Comparison of ENCODE assay signal across 32 cellular contexts in the genomic region with DNA sequence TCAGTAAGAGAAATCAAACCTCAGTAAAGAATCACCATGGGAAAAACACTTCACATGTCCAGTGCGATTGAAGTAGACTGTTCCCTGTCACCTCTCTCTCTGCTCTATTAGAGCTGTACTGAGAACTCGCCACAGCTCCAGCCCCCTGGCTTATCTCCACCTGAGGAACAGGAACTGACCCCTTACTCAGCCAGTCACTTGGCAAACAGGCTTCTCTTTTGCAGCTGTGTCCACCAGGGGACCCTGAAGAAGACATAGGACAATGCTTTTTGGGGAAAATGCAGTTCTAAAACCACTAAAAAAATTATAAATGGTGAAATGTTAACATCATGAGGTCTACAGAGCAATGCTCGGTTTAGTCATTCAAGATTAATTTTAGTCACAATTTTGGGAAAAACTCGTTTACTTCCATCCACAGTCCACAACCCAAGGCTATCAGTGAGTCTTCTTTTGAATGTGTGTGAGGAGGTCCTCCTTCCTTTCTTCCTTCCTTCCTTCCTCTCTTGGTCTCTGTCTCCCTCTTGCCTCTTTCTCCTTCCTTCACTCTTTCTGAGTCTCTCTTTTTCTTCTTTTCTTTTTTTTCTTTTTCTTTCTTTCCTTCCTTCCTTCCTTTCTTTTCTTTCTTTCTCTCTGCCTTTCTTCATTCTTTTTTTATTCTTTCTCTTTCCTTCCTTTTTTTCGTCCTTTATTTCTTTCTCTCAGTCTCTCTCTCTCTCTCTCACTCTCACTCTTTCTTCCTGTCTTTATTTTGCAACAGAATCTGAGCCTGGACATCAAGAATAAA.
"Had no signal": no experiment of that assay in that cellular context is flagged by ENCODE, and none has a peak within 500 bp of the region (broad histone marks: within the 10 kb centered on the region; RNA-seq: fewer than 3 reads in every experiment).

No MANE protein-coding gene starts in this region.

- H3K4me3 ChIP-seq: esophagus squamous epithelium, heart right ventricle, left lung, lung, ovary, prostate gland, upper lobe of left lung had no signal

- DNase-seq: activated CD4-positive, alpha-beta memory T cell treated with anti-CD3 and anti-CD28 coated beads for 36 hours; activated CD4-positive, alpha-beta T cell treated with anti-CD3 and anti-CD28 coated beads, Interleukin-2, amount 10 ng/mL, durations not matched to agents 24 days and 14 days; activated CD4-positive, CD25-positive, alpha-beta regulatory T cell treated with anti-CD3 and anti-CD28 coated beads, Interleukin-2, amount 50 U/mL, for 72 hours; activated naive CD4-positive, alpha-beta T cell; activated T-cell treated with anti-CD3 and anti-CD28 coated beads, Interleukin-2, amount 50 U/mL, for 48 hours; dermis blood vessel endothelial cell; effector CD4-positive, alpha-beta T cell; esophagus squamous epithelium; foreskin melanocyte; heart right ventricle; left lung; nephron progenitor cell; ovary; retina; small intestine; stimulated activated CD4-positive, alpha-beta T cell treated with anti-CD3 and anti-CD28 coated beads, Interleukin-4, amount 100 ng/mL, for 4 hours; stimulated activated CD8-positive, alpha-beta memory T cell treated with anti-CD3 and anti-CD28 coated beads, Interleukin-4, amount 100 ng/mL, for 48 hours; stimulated activated naive CD8-positive, alpha-beta T cell treated with anti-CD3 and anti-CD28 coated beads, Interleukin-15, amount 100 ng/mL, for 72 hours; substantia nigra; T-helper 9 cell; upper lobe of left lung had no signal

- H3K4me1 ChIP-seq: esophagus squamous epithelium, left lung, prostate gland, upper lobe of left lung had no signal

- H3K4me3 Mint-ChIP-seq: activated CD4-positive, alpha-beta memory T cell treated with anti-CD3 and anti-CD28 coated beads for 36 hours; activated CD4-positive, alpha-beta T cell treated with anti-CD3 and anti-CD28 coated beads, Interleukin-2, amount 10 ng/mL, durations not matched to agents 24 days and 14 days; nephron progenitor cell; stimulated activated memory B cell treated with anti-CD40 and anti-IgM and Interleukin-4, amounts not matched to agents 10 μg/mL and 1 μg/mL and 100 μg/mL, for 72 hours; stimulated activated naive CD8-positive, alpha-beta T cell treated with anti-CD3 and anti-CD28 coated beads, Interleukin-15, amount 100 ng/mL, for 72 hours; T-helper 1 cell treated with Interleukin-12 subunit alpha and Interleukin-12 subunit beta and Interleukin-4 antibody, amounts not matched to agents 30 μg/mL and 1 μg/mL, for 36 hours had no signal

- H3K9me3 ChIP-seq: esophagus squamous epithelium, left lung, ovary, prostate gland, upper lobe of left lung had no signal

- H3K36me3 Mint-ChIP-seq: activated CD4-positive, alpha-beta memory T cell treated with anti-CD3 and anti-CD28 coated beads for 36 hours; activated naive CD4-positive, alpha-beta T cell treated with anti-CD3 and anti-CD28 coated beads, Interleukin-2, amount 50 U/mL, for 72 hours; stimulated activated memory B cell treated with anti-CD40 and anti-IgM and Interleukin-4, amounts not matched to agents 10 μg/mL and 1 μg/mL and 100 μg/mL, for 72 hours had no signal

- H3K36me3 ChIP-seq: esophagus squamous epithelium, heart right ventricle, left lung, ovary, prostate gland, upper lobe of left lung had no signal

- H3K9me3 Mint-ChIP-seq: activated CD4-positive, alpha-beta memory T cell treated with anti-CD3 and anti-CD28 coated beads for 36 hours; activated CD4-positive, alpha-beta T cell treated with anti-CD3 and anti-CD28 coated beads, Interleukin-2, amount 10 ng/mL, durations not matched to agents 24 days and 14 days; activated T-helper 2 cell treated with anti-CD3 and anti-CD28 coated beads, Interferon-gamma antibody, Interleukin-2, Interleukin-4, amounts not matched to agents 10 μg/mL and 5 μg/mL and 100 μg/mL, durations not matched to agents 14 hours and 24 hours and 36 hours; nephron progenitor cell; stimulated activated naive CD8-positive, alpha-beta T cell treated with anti-CD3 and anti-CD28 coated beads, Interleukin-15, amount 100 ng/mL, for 72 hours had no signal

- ATAC-seq: activated naive CD4-positive, alpha-beta T cell treated with anti-CD3 and anti-CD28 coated beads, Interleukin-2, amount 50 U/mL, for 72 hours; heart right ventricle; left lung; sciatic nerve; stimulated activated memory B cell treated with anti-CD40 and anti-IgM and Interleukin-4, amounts not matched to agents 10 μg/mL and 1 μg/mL and 100 μg/mL, for 72 hours; stimulated activated naive CD8-positive, alpha-beta T cell treated with anti-CD3 and anti-CD28 coated beads, Interleukin-15, amount 100 ng/mL, for 72 hours had no signal

- H3K27me3 Mint-ChIP-seq: stimulated activated memory B cell treated with anti-CD40 and anti-IgM and Interleukin-4, amounts not matched to agents 10 μg/mL and 1 μg/mL and 100 μg/mL, for 72 hours had no signal

- H3K27ac Mint-ChIP-seq: activated CD4-positive, alpha-beta memory T cell treated with anti-CD3 and anti-CD28 coated beads for 36 hours; activated CD4-positive, alpha-beta T cell treated with anti-CD3 and anti-CD28 coated beads, Interleukin-2, amount 10 ng/mL, durations not matched to agents 24 days and 14 days; activated naive CD4-positive, alpha-beta T cell treated with anti-CD3 and anti-CD28 coated beads, Interleukin-2, amount 50 U/mL, for 72 hours; activated T-helper 2 cell treated with anti-CD3 and anti-CD28 coated beads, Interferon-gamma antibody, Interleukin-2, Interleukin-4, amounts not matched to agents 10 μg/mL and 5 μg/mL and 100 μg/mL, durations not matched to agents 14 hours and 24 hours and 36 hours; nephron progenitor cell; stimulated activated memory B cell treated with anti-CD40 and anti-IgM and Interleukin-4, amounts not matched to agents 10 μg/mL and 1 μg/mL and 100 μg/mL, for 72 hours; stimulated activated naive CD8-positive, alpha-beta T cell treated with anti-CD3 and anti-CD28 coated beads, Interleukin-15, amount 100 ng/mL, for 72 hours; T-helper 1 cell treated with Interleukin-12 subunit alpha and Interleukin-12 subunit beta and Interleukin-4 antibody, amounts not matched to agents 30 μg/mL and 1 μg/mL, for 36 hours had no signal

- H3K4me1 Mint-ChIP-seq: activated CD4-positive, alpha-beta T cell treated with anti-CD3 and anti-CD28 coated beads, Interleukin-2, amount 10 ng/mL, durations not matched to agents 24 days and 14 days; nephron progenitor cell; stimulated activated memory B cell treated with anti-CD40 and anti-IgM and Interleukin-4, amounts not matched to agents 10 μg/mL and 1 μg/mL and 100 μg/mL, for 72 hours; stimulated activated naive CD8-positive, alpha-beta T cell treated with anti-CD3 and anti-CD28 coated beads, Interleukin-15, amount 100 ng/mL, for 72 hours had no signal

- H3K27me3 ChIP-seq: left lung, ovary, upper lobe of left lung had no signal

- H3K27ac ChIP-seq: epithelial cell of prostate, esophagus squamous epithelium, heart right ventricle, left lung, ovary, prostate gland, upper lobe of left lung had no signal

- FAIRE-seq: colon, endometrium, islet of Langerhans, small intestine had no signal
